Comparison of ENCODE assay signal across 20 cellular contexts in the genomic region with DNA sequence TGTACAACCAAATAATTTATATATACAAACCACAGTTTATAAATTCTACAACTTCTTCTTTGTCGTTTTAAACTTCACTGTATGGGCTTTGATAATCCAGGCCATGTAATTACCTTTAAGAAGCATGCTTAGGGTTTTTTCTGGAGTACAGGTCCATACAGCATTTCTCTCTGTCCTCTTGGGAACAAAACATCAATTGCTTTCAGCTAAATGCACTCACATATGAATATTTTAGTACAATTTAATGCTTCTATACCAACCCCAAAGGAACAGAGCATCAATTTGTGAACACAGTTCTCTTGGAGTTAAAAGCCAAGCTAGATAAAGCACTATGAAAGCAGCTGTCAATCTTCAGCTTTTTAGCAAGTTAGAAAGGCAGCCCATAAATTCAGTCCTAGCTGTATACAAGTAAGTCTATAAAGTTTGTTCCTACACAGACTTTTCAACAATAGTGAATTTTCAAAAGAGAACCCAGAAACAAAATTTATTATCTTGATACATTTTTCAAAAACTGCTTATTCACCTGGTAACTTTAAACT.
DNase-seq lines count a peak whose midpoint lies in the region; ATAC-seq and TF ChIP-seq lines count a peak whose summit lies in the region.
"Had no signal": no experiment of that assay in that cellular context is flagged by ENCODE, and none has a peak within 500 bp of the region (broad histone marks: within the 10 kb centered on the region; RNA-seq: fewer than 3 reads in every experiment).

No MANE protein-coding gene starts in this region.

- in situ Hi-C loops in Panc1 (cut with HindIII; ENCODE audit: low pct_unique_long_range_greater_than_20kb, low sequenced_read_pairs), result no loop called here

- H3K9me3 ChIP-seq in HEK293 (ENCODE audit: control insufficient read depth, insufficient read depth, low read depth, low read length), result no peaks in the 10 kb centered on the region
- no peaks in the 10 kb centered on the region for H3K9me3 ChIP-seq in Panc1 (ENCODE audit: control insufficient read depth, insufficient read depth, low read depth, low read length)
- no peaks in the 10 kb centered on the region for H3K9me3 ChIP-seq in neural cell (ENCODE audit: low read length)
- H3K9me3 ChIP-seq: BE2C had no signal

- no peaks in the 10 kb centered on the region for H3K27me3 ChIP-seq in Panc1 (ENCODE audit: control insufficient read depth, insufficient read depth, low read length)
- H3K27me3 ChIP-seq in neural cell (ENCODE audit: insufficient read depth, low read depth, low read length), result no peaks in the 10 kb centered on the region
- H3K27me3 ChIP-seq: BE2C had no signal

- H3K36me3 ChIP-seq in HEK293 (ENCODE audit: control insufficient read depth in 2 of 2, insufficient read depth in 1 of 2, low read length in 2 of 2) (peaks cover 7 to 11% of the 10 kb centered on the region in 2 experiments; a peak in 2 of 3 replicates), Panc1 (ENCODE audit: control insufficient read depth, insufficient read depth, low read length) (no peaks in the 10 kb centered on the region), neural cell (ENCODE audit: insufficient read depth, low read length) (no peaks in the 10 kb centered on the region)

- TF ChIP-seq EP300 in neural cell (conservative IDR thresholded peaks at IDR 0.05; ENCODE audit: poor library complexity, severe bottlenecking), result peak; percentile 54

- TSS peak; percentile 40 for BruUV-seq in Panc1 (replicated peaks; lab: Mats Ljungman, UMichigan)

- H3K9ac ChIP-seq in neural cell (ENCODE audit: low read length), result no peak overlapping the region

- H3K4me2 ChIP-seq in neural cell (ENCODE audit: low read length), result no peak overlapping the region

- no peak for ATAC-seq in Panc1
- ATAC-seq: HCT116 had no signal

- H3K4me1 ChIP-seq in HEK293 (ENCODE audit: control insufficient read depth, insufficient read depth, low read length) (0 out of 2 replicates have a peak, but pooled peaks cover 5% of the 10 kb centered on the region), Panc1 (ENCODE audit: control insufficient read depth, insufficient read depth, low read length) (no peaks in the 10 kb centered on the region)
- H3K4me1 ChIP-seq: BE2C had no signal

- CTCF ChIA-PET in HEK293 (lab: Yijun Ruan, JAX), result interaction anchor here (0.5 to 2.1 kb wide), 3 partner anchors 9 to 595 kb away, joined by 3 to 11 read pairs (median 6); no protein-coding TSS in a partner anchor
- CTCF ChIA-PET in Panc1 (lab: Charles Lee), result no interaction called here

- POLR2A ChIA-PET in HEK293 (lab: Yijun Ruan, JAX), result no interaction called here
- POLR2A ChIA-PET in Panc1 (lab: Charles Lee), result no interaction called here

- no peaks in the 10 kb centered on the region for H4K20me1 ChIP-seq in neural cell (ENCODE audit: insufficient read depth)

- no peak overlapping the region for H3K4me3 ChIP-seq in HEK293 (ENCODE audit: low read depth, low read length)
- no peak overlapping the region for H3K4me3 ChIP-seq in Panc1 (ENCODE audit: low read depth in 2 of 2, low read length in 2 of 2)
- no peak overlapping the region for H3K4me3 ChIP-seq in neural cell (ENCODE audit: low read length)

- peak; percentile 19 for DNase-seq in NCI-H1436 treated with DMSO at 0.1 percent for 48 hours (lab: John Stamatoyannopoulos, UW)
- DNase-seq in Panc1 (ENCODE audit: low read depth, low spot score), result no peak
- no peak for DNase-seq in foreskin melanocyte
- no peak for DNase-seq in NCI-H2227 treated with DMSO at 0.1 percent for 48 hours (lab: John Stamatoyannopoulos, UW)
- no peak for DNase-seq in cardiac septum (ENCODE audit: low spot score)
- DNase-seq: ACHN; BE2C; C1 segment of cervical spinal cord; CD4-positive, CD25-positive, alpha-beta regulatory T cell; CD8-positive, alpha-beta memory T cell; COR-L47; DMS 273 treated with DMSO at 0.1 percent for 48 hours; DMS53; DND-41; EL; GOT3; H7 had no signal

- no peaks in the 10 kb centered on the region for H3K9me2 ChIP-seq in neural cell (ENCODE audit: insufficient read depth, low read length)

- no peak for TF ChIP-seq CTCF in HEK293 (tag by site-specific recombination; IDR thresholded peaks at IDR 0.05)
- no peak for TF ChIP-seq CTCF in Panc1 (IDR thresholded peaks at IDR 0.05)
- TF ChIP-seq CTCF in neural cell (IDR thresholded peaks at IDR 0.05; ENCODE audit: poor library complexity, severe bottlenecking), result no peak

- no peak for TF ChIP-seq RAD21 in neural cell (conservative IDR thresholded peaks at IDR 0.05)

- no peaks in the 10 kb centered on the region for H3K79me2 ChIP-seq in neural cell (replicated peaks; ENCODE audit: insufficient read depth, low read length)

- H2AFZ ChIP-seq in neural cell (ENCODE audit: low read depth, low read length), result no peak overlapping the region

- intact Hi-C loops in Panc1 (cut with micrococcal nuclease; ENCODE audit: unreplicated experiment) (no loop called here), cardiac septum (cut with DNase I) (no loop called here)

- H3F3A ChIP-seq in neural cell (ENCODE audit: insufficient read depth, low read length, poor library complexity, severe bottlenecking), result no peaks in the 10 kb centered on the region

- H3K27ac ChIP-seq in HEK293 (ENCODE audit: extremely low read depth, low read depth, low read length) (no peak overlapping the region), Panc1 (ENCODE audit: low read length) (no peak overlapping the region), neural cell (ENCODE audit: low read length) (peak overlapping the region; percentile 55)

TF ChIP-seq in HEK293, 187 proteins besides CTCF, POLR2A, EP300 and RAD21:
- no peak for TF ChIP-seq HOXD13 (CRISPR knock-in tag; IDR thresholded peaks at IDR 0.05; ENCODE audit: borderline replicate concordance)
- TF ChIP-seq PRDM6 (tag by site-specific recombination; IDR thresholded peaks at IDR 0.05), result peak; percentile 52

TF ChIP-seq in neural cell, 6 proteins besides CTCF, POLR2A, EP300 and RAD21:
- TF ChIP-seq POLR2AphosphoS5 (IDR thresholded peaks at IDR 0.05), result peak; percentile 28
- no peak for TF ChIP-seq TAF1 (IDR thresholded peaks at IDR 0.05; ENCODE audit: low read depth)
